8 cellular contexts compared by ENCODE assay signal in the genomic region with DNA sequence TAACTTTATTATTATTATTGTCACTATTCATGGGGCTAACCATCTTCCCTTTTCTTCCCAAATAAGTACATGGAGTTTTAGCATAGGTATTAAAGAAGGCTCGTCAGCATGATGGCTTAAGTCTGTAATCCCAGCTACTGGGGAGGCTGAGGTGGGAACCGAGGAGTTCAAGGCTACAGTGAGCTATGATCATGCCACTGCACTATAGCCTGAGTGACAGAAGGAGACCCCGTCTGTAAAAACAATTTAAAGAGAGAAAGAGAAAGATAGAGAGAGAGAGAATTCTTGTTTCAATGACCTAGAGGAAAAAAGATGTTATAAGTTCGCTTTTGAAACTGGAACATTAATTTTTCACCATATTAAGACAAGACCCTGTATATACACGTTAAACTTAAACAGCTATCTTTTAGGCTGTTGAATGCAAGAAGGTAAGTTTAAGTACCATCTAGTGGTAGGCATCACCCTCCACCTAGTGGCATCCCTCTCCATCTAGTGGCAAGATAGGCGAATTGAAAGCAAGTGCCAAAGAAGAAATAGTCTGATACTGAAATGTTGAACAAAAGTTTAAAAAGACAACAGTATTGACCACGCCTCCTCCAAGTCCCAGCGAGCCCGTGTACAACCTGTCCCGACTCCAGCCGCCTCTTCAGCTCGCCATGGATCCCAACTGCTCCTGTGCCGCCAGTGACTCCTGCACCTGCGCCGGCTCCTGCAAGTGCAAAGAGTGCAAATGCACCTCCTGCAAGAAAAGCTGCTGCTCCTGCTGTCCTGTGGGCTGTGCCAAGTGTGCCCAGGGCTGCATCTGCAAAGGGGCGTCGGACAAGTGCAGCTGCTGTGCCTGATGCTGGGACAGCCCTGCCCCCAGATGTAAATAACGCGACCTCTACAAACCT. TPM values are rescaled to one million over a fixed set of nuclear protein-coding genes. Genes with fewer than 3 reads are reported as not detected.
DNase-seq lines count a peak whose midpoint lies in the region; ATAC-seq and TF ChIP-seq lines count a peak whose summit lies in the region.

No MANE protein-coding gene starts in this region.

- POLR2A ChIA-PET in CD8-positive, alpha-beta memory T cell (lab: Charles Lee), result interaction anchor here (0.6 kb wide), 1 partner anchor 29 kb away, joined by 3 read pairs; no protein-coding TSS in a partner anchor

- H3K36me3 ChIP-seq in CD8-positive, alpha-beta memory T cell (ENCODE audit: insufficient read depth, low read length), result no peaks in the 10 kb centered on the region
- no peaks in the 10 kb centered on the region for H3K36me3 ChIP-seq in suprapubic skin

- H3K9me3 ChIP-seq in CD8-positive, alpha-beta memory T cell (ENCODE audit: low read length), result no peaks in the 10 kb centered on the region
- H3K9me3 ChIP-seq in suprapubic skin, result no peaks in the 10 kb centered on the region

- peak overlapping the region; percentile 21 to 89 (median 80) for H3K4me3 Mint-ChIP-seq in CD8-positive, alpha-beta memory T cell
- peak overlapping the region; percentile 64 for H3K4me3 Mint-ChIP-seq in endothelial cell (ENCODE audit: unreplicated experiment)
- peak overlapping the region; percentile 64 for H3K4me3 Mint-ChIP-seq in mesothelial cell of epicardium

- no peak for TF ChIP-seq EP300 in suprapubic skin (IDR thresholded peaks at IDR 0.05)

- H3K36me3 Mint-ChIP-seq in CD8-positive, alpha-beta memory T cell, result no peaks in the 10 kb centered on the region
- H3K36me3 Mint-ChIP-seq in endothelial cell (ENCODE audit: low read depth, unreplicated experiment), result no peaks in the 10 kb centered on the region
- no peaks in the 10 kb centered on the region for H3K36me3 Mint-ChIP-seq in mesothelial cell of epicardium

- no peaks in the 10 kb centered on the region for H3K9me3 Mint-ChIP-seq in CD8-positive, alpha-beta memory T cell
- H3K9me3 Mint-ChIP-seq in endothelial cell (ENCODE audit: unreplicated experiment) (no peaks in the 10 kb centered on the region), mesothelial cell of epicardium (no peaks in the 10 kb centered on the region)

- 14% methylated on average over 19 of the region's 19 CpGs for WGBS in suprapubic skin

- ATAC-seq in GM19043 (IDR thresholded peaks at IDR 0.05; ENCODE audit: low read depth, unreplicated experiment) (peak; percentile 37), HG03196 (IDR thresholded peaks at IDR 0.05; ENCODE audit: unreplicated experiment) (peak; percentile 79)

- peak overlapping the region; percentile 46 for H3K4me3 ChIP-seq in CD8-positive, alpha-beta memory T cell (ENCODE audit: low read length)
- no peak overlapping the region for H3K4me3 ChIP-seq in suprapubic skin

- H3K4me1 ChIP-seq in CD8-positive, alpha-beta memory T cell (ENCODE audit: insufficient read depth, low read length), result peaks cover 4% of the 10 kb centered on the region
- peaks cover 14% of the 10 kb centered on the region for H3K4me1 ChIP-seq in suprapubic skin

- CTCF ChIA-PET in CD8-positive, alpha-beta memory T cell (lab: Charles Lee), result interaction anchor here (0.6 to 2.4 kb wide), 28 partner anchors 8 to 826 kb away, joined by 3 to 21 read pairs (median 4); no protein-coding TSS in a partner anchor

- peak; percentile 42 for TF ChIP-seq CTCF in endothelial cell (IDR thresholded peaks at IDR 0.05; ENCODE audit: unreplicated experiment)
- TF ChIP-seq CTCF in mesothelial cell of epicardium (IDR thresholded peaks at IDR 0.05; ENCODE audit: unreplicated experiment), result peak; percentile 37
- TF ChIP-seq CTCF in suprapubic skin (IDR thresholded peaks at IDR 0.05), result peak; percentile 62 to 78

- DNase-seq in CD8-positive, alpha-beta memory T cell, result peak; percentile 7 to 65 (median 58)
- peak; percentile 58 for DNase-seq in NCI-H526 treated with DMSO at 0.1 percent for 48 hours (lab: John Stamatoyannopoulos, UW)
- DNase-seq in activated CD8-positive, alpha-beta memory T cell treated with anti-CD3 and anti-CD28 coated beads, Interleukin-2, amount 50 U/mL, for 1 hour (ENCODE audit: extremely low read depth), result peak; percentile 18
- DNase-seq in endothelial cell (ENCODE audit: low spot score), result peak; percentile 22
- DNase-seq in mesothelial cell of epicardium (ENCODE audit: low spot score in 2 of 2, unreplicated experiment in 2 of 2), result peak in 1 of 2 experiments; percentile 40
- no peak for DNase-seq in suprapubic skin (ENCODE audit: low spot score in 2 of 2)

- peak overlapping the region in 2 of 8 donors; percentile 42 to 66 for H3K27ac Mint-ChIP-seq in CD8-positive, alpha-beta memory T cell
- H3K27ac Mint-ChIP-seq in endothelial cell (ENCODE audit: unreplicated experiment) (no peak overlapping the region), mesothelial cell of epicardium (no peak overlapping the region)

- H3K27me3 ChIP-seq in CD8-positive, alpha-beta memory T cell (ENCODE audit: insufficient read depth, low read length, poor library complexity, severe bottlenecking), result no peaks in the 10 kb centered on the region
- H3K27me3 ChIP-seq in suprapubic skin, result peaks cover 3% of the 10 kb centered on the region

- TF ChIP-seq POLR2A in suprapubic skin (IDR thresholded peaks at IDR 0.05), result no peak

- H3K27me3 Mint-ChIP-seq in CD8-positive, alpha-beta memory T cell, result peaks cover 7% of the 10 kb centered on the region in 2 donors
- H3K27me3 Mint-ChIP-seq in endothelial cell (ENCODE audit: unreplicated experiment) (no peaks in the 10 kb centered on the region), mesothelial cell of epicardium (ENCODE audit: low read depth) (no peaks in the 10 kb centered on the region)

- H3K27ac ChIP-seq in CD8-positive, alpha-beta memory T cell (ENCODE audit: low read depth, low read length), result no peak overlapping the region
- no peak overlapping the region for H3K27ac ChIP-seq in suprapubic skin

- H3K4me1 Mint-ChIP-seq in CD8-positive, alpha-beta memory T cell, result peaks cover 11 to 17% (median 14%) of the 10 kb centered on the region in 3 donors
- H3K4me1 Mint-ChIP-seq in endothelial cell (ENCODE audit: unreplicated experiment) (peaks cover 10% of the 10 kb centered on the region), mesothelial cell of epicardium (peaks cover 11% of the 10 kb centered on the region)

RNA-seq across cellular contexts. Expression of a gene that starts 26.0 kb away (rescaled TPM):
- 10 to 100 TPM; 85.2 to 86.5 TPM for total RNA-seq in CD8-positive, alpha-beta memory T cell
- 42.2 TPM for polyA plus RNA-seq in CD8-positive, alpha-beta memory T cell
- 110 TPM for total RNA-seq in endothelial cell (ENCODE audit: unreplicated experiment)
- total RNA-seq in mesothelial cell of epicardium, result 137 to 146 TPM (median 146 TPM) in 3 replicates
- 100 to 1,000 TPM in 1 of 4 donors, 10 to 100 TPM in 3; 47.2 to 146 (median 64.0) TPM for total RNA-seq in suprapubic skin

Comparison
In these comparisons a context has a peak if more than half of its experiments do, and no peak if none do; other contexts are left out.
1. DNase-seq: peak in CD8-positive, alpha-beta memory T cell (5 of 5), NCI-H526 treated with DMSO at 0.1 percent for 48 hours (single experiment), activated CD8-positive, alpha-beta memory T cell treated with anti-CD3 and anti-CD28 coated beads, Interleukin-2, amount 50 U/mL, for 1 hour (single experiment) and endothelial cell (single experiment); none in suprapubic skin (0 of 2).
2. Peak in every context shown above with its lines, with median percentiles within 50 percentile points of each other: H3K4me3 Mint-ChIP-seq and CTCF ChIP-seq.